1 cellular context compared by ENCODE assay signal in genomic region chr12:132689227-132689626, GRCh38.
TF ChIP-seq lines count a peak whose summit lies in the region.

No MANE protein-coding gene starts in this region.

TF ChIP-seq in HCT116, 20 proteins besides CTCF, POLR2A, EP300 and RAD21 (continued from another document):
- TF ChIP-seq JUND (IDR thresholded peaks at IDR 0.05) (no peak), SP1 (IDR thresholded peaks at IDR 0.05; ENCODE audit: low read depth) (no peak), ZBTB33 (IDR thresholded peaks at IDR 0.05; ENCODE audit: extremely low read depth, insufficient replicate concordance, low read length) (no peak)
